ENCODE assay signal across 21 cellular contexts in genomic region chr4:7293703-7294102, GRCh38.
A peak's percentile ranks its signal among the peaks of the same experiment; 100 is the strongest.
DNase-seq lines count a peak whose midpoint lies in the region; ATAC-seq, FAIRE-seq and TF ChIP-seq lines count a peak whose summit lies in the region.
"Had no signal": no experiment of that assay in that cellular context is flagged by ENCODE, and none has a peak within 500 bp of the region (broad histone marks: within the 10 kb centered on the region; RNA-seq: fewer than 3 reads in every experiment).

No MANE protein-coding gene starts in this region.

- H3K9me3 Mint-ChIP-seq in astrocyte (ENCODE audit: unreplicated experiment) = peaks cover 3% of the 10 kb centered on the region
- H3K9me3 Mint-ChIP-seq in nephron progenitor cell = no peaks in the 10 kb centered on the region
- H3K9me3 Mint-ChIP-seq: CD4-positive, alpha-beta memory T cell had no signal

- ATAC-seq in Right ventricle myocardium inferior (no peak), GM18873 (IDR thresholded peaks at IDR 0.05; ENCODE audit: low FRiP score, unreplicated experiment) (no peak)

- peaks cover 2% of the 10 kb centered on the region for H3K79me2 ChIP-seq in astrocyte (ENCODE audit: insufficient read depth, low read length)

- H3K4me1 Mint-ChIP-seq in astrocyte (ENCODE audit: low read depth, unreplicated experiment) (peaks cover 5% of the 10 kb centered on the region), nephron progenitor cell (peaks cover 69% of the 10 kb centered on the region)
- H3K4me1 Mint-ChIP-seq: CD4-positive, alpha-beta memory T cell had no signal

- H3K4me3 Mint-ChIP-seq in astrocyte (ENCODE audit: unreplicated experiment) (peak overlapping the region; percentile 9), nephron progenitor cell (no peak overlapping the region)
- H3K4me3 Mint-ChIP-seq: CD4-positive, alpha-beta memory T cell had no signal

- intact Hi-C loops in Right ventricle myocardium inferior (cut with DNase I) (no loop called here), left ventricle myocardium inferior (cut with micrococcal nuclease) (no loop called here)

- no peak for FAIRE-seq in astrocyte (lab: Jason Lieb, UNC)
- FAIRE-seq: A549, GM12891, GM18507, H54 had no signal

- peaks cover 64% of the 10 kb centered on the region for H4K20me1 ChIP-seq in astrocyte (ENCODE audit: insufficient read depth, low read length)

- H3K36me3 ChIP-seq in left ventricle myocardium inferior (no peaks in the 10 kb centered on the region), astrocyte (ENCODE audit: insufficient read depth, low read length) (no peaks in the 10 kb centered on the region)
- H3K36me3 ChIP-seq: HAP-1 had no signal

- peaks cover 23% of the 10 kb centered on the region for H3K4me1 ChIP-seq in left ventricle myocardium inferior
- peaks cover 12% of the 10 kb centered on the region for H3K4me1 ChIP-seq in astrocyte (ENCODE audit: insufficient read depth, low read length)
- H3K4me1 ChIP-seq: A549, HAP-1 had no signal

- H3K27ac ChIP-seq in left ventricle myocardium inferior (replicated peaks) (no peak overlapping the region), astrocyte (ENCODE audit: low read depth, low read length) (no peak overlapping the region)
- H3K27ac ChIP-seq: A549 had no signal

- H3K27me3 ChIP-seq in left ventricle myocardium inferior (ENCODE audit: low read depth) = peaks cover 11% of the 10 kb centered on the region
- H3K27me3 ChIP-seq in astrocyte (ENCODE audit: insufficient read depth, low read length) = peaks cover 6% of the 10 kb centered on the region

- no peak overlapping the region for H3K4me3 ChIP-seq in left ventricle myocardium inferior
- H3K4me3 ChIP-seq in astrocyte (ENCODE audit: insufficient read depth, low read depth, low read length) = no peak overlapping the region
- H3K4me3 ChIP-seq: A549, HAP-1 had no signal

- H3K9me3 ChIP-seq in left ventricle myocardium inferior (replicated peaks) (no peaks in the 10 kb centered on the region), astrocyte (ENCODE audit: insufficient read depth, low read depth, low read length) (no peaks in the 10 kb centered on the region)
- H3K9me3 ChIP-seq: A549, HAP-1 had no signal

- no peak overlapping the region for H3K27ac Mint-ChIP-seq in astrocyte (ENCODE audit: unreplicated experiment)
- H3K27ac Mint-ChIP-seq in nephron progenitor cell = peak overlapping the region; percentile 3
- H3K27ac Mint-ChIP-seq: CD4-positive, alpha-beta memory T cell had no signal

- DNase-seq in Right ventricle myocardium inferior (ENCODE audit: missing footprints) (peak; percentile 34), left ventricle myocardium inferior (no peak), astrocyte (ENCODE audit: low read depth) (no peak), nephron progenitor cell (no peak), mucosa of gallbladder (ENCODE audit: low spot score) (no peak)
- no peak for DNase-seq in stimulated activated CD8-positive, alpha-beta memory T cell treated with anti-CD3 and anti-CD28 coated beads, Interleukin-4, amount 100 ng/mL, for 48 hours
- DNase-seq: 8988T; ACHN; C1 segment of cervical spinal cord; Calu3; CD4-positive, alpha-beta memory T cell; COR-L47; DMS79 treated with DMSO at 0.1 percent for 48 hours; GF-D8; GOT3 had no signal

- H3K9ac ChIP-seq in astrocyte (ENCODE audit: low read length) = no peak overlapping the region

- no peak overlapping the region for H2AFZ ChIP-seq in astrocyte (ENCODE audit: low read depth, low read length)

- H3K27me3 Mint-ChIP-seq in astrocyte (ENCODE audit: low read depth, unreplicated experiment) (peaks cover 19% of the 10 kb centered on the region), nephron progenitor cell (ENCODE audit: low read depth, poor library complexity) (peaks cover 4% of the 10 kb centered on the region)

- TF ChIP-seq CTCF in left ventricle myocardium inferior (IDR thresholded peaks at IDR 0.05; ENCODE audit: borderline replicate concordance) = no peak
- TF ChIP-seq CTCF in astrocyte (IDR thresholded peaks at IDR 0.05; ENCODE audit: insufficient read depth, low read depth, low read length) = no peak
- no peak for TF ChIP-seq CTCF in nephron progenitor cell (IDR thresholded peaks at IDR 0.05)

- no peak overlapping the region for H3K4me2 ChIP-seq in astrocyte (ENCODE audit: low read length)
- H3K4me2 ChIP-seq: A549 had no signal

- H3K36me3 Mint-ChIP-seq in astrocyte (ENCODE audit: low read depth, unreplicated experiment) (peaks cover 7% of the 10 kb centered on the region), nephron progenitor cell (ENCODE audit: low read depth) (no peaks in the 10 kb centered on the region)
- H3K36me3 Mint-ChIP-seq: CD4-positive, alpha-beta memory T cell had no signal
